Comparison of ENCODE assay signal across 14 cellular contexts in the genomic region with DNA sequence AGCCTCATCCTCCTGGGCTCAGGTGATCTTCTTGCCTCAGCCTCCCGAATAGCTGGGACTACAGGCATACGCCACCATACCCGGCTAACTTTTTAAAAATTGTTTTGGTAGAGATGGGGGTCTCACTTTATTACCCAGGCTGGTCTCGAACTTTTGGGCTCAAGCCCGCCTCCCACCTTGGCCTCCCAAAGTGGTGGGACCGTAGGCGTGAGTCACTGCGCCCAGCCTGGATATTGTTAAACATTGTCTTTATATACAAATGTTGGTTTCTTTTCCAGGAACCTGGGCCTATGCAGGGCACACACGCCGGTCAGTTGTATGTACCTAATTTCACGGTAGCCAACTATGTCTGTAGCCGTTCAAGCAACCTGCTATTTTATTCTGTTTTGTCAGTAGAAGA.
DNase-seq lines count a peak whose midpoint lies in the region; ATAC-seq, FAIRE-seq and TF ChIP-seq lines count a peak whose summit lies in the region.
"Had no signal": no experiment of that assay in that cellular context is flagged by ENCODE, and none has a peak within 500 bp of the region (broad histone marks: within the 10 kb centered on the region; RNA-seq: fewer than 3 reads in every experiment).

No MANE protein-coding gene starts in this region.

- no peak overlapping the region for H2AFZ ChIP-seq in endothelial cell of umbilical vein (ENCODE audit: low read depth, low read length)

- CTCF ChIA-PET in endothelial cell of umbilical vein (lab: Charles Lee): interaction anchor here (1.1 to 6.2 kb wide), 11 partner anchors 9 to 168 kb away, joined by 3 to 45 read pairs (median 6); no protein-coding TSS in a partner anchor

- peak overlapping the region; percentile 10 for H3K4me2 ChIP-seq in endothelial cell of umbilical vein (ENCODE audit: insufficient read depth, low read length)

- H3K27me3 Mint-ChIP-seq in nephron (ENCODE audit: low read depth): no peaks in the 10 kb centered on the region
- H3K27me3 Mint-ChIP-seq: activated T-helper 17 cell treated with anti-CD3 and anti-CD28 coated beads, Interleukin-2, amount 50 U/mL, for 72 hours; central memory CD8-positive, alpha-beta T cell had no signal

- H3K4me1 ChIP-seq in endothelial cell of umbilical vein (ENCODE audit: control insufficient read depth, extremely low read depth, insufficient read depth, low read length) (peaks cover 38% of the 10 kb centered on the region), upper lobe of right lung (peaks cover 17% of the 10 kb centered on the region)

- H3K4me3 ChIP-seq in endothelial cell of umbilical vein (replicated peaks in 1 of 3; ENCODE audit: insufficient read depth in 1 of 3, low read depth in 1 of 3, low read length in 3 of 3): no peak overlapping the region
- H3K4me3 ChIP-seq in upper lobe of right lung: no peak overlapping the region
- H3K4me3 ChIP-seq: ovary had no signal

- peaks cover 16% of the 10 kb centered on the region for H3K79me2 ChIP-seq in endothelial cell of umbilical vein (ENCODE audit: control insufficient read depth, insufficient read depth, low read length)

- POLR2A ChIA-PET in endothelial cell of umbilical vein (lab: Charles Lee): interaction anchor here (0.9 to 1.5 kb wide), 3 partner anchors 15 to 28 kb away, joined by 3 to 7 read pairs (median 5); no protein-coding TSS in a partner anchor

- peak; percentile 11 for TF ChIP-seq POLR2A in endothelial cell of umbilical vein (IDR thresholded peaks at IDR 0.05; ENCODE audit: low read depth, low read length)

- no peak for FAIRE-seq in endothelial cell of umbilical vein (lab: Jason Lieb, UNC)

- no peaks in the 10 kb centered on the region for H3K9me3 ChIP-seq in endothelial cell of umbilical vein (replicated peaks; ENCODE audit: control insufficient read depth, insufficient read depth, low read length)
- no peaks in the 10 kb centered on the region for H3K9me3 ChIP-seq in upper lobe of right lung
- H3K9me3 ChIP-seq: ovary had no signal

- intact Hi-C loops in endothelial cell of umbilical vein (cut with micrococcal nuclease) (no loop called here), upper lobe of right lung (cut with DNase I) (no loop called here)

- no peak for ATAC-seq in upper lobe of right lung
- ATAC-seq: activated T-helper 17 cell treated with anti-CD3 and anti-CD28 coated beads, Interleukin-2, amount 50 U/mL, for 72 hours had no signal

- peak; percentile 33 for DNase-seq in activated effector memory CD4-positive, alpha-beta T cell treated with anti-CD3 and anti-CD28 coated beads, Interleukin-2, amount 50 U/mL, for 16 hours
- no peak for DNase-seq in activated effector memory CD4-positive, alpha-beta T cell treated with Interleukin-2 at 50 U/mL for 16 hours
- DNase-seq in endothelial cell of umbilical vein (ENCODE audit: low read depth, low spot score): no peak
- DNase-seq in upper lobe of right lung: peak; percentile 28
- no peak for DNase-seq in NCI-H2171 (lab: John Stamatoyannopoulos, UW)
- no peak for DNase-seq in activated CD4-positive, alpha-beta T cell treated with anti-CD3 and anti-CD28 coated beads, Interleukin-2, amount 50 U/mL, for 48 hours
- DNase-seq in globus pallidus (ENCODE audit: low spot score): no peak
- DNase-seq: activated CD4-positive, CD25-positive, alpha-beta regulatory T cell treated with anti-CD3 and anti-CD28 coated beads, Interleukin-2, amount 50 U/mL, for 72 hours; GOT3; NCI-H1694 had no signal

- peaks cover 74% of the 10 kb centered on the region for H3K4me1 Mint-ChIP-seq in nephron

- no peaks in the 10 kb centered on the region for H3K27me3 ChIP-seq in endothelial cell of umbilical vein (ENCODE audit: control insufficient read depth in 2 of 2, insufficient read depth in 2 of 2, low read length in 2 of 2)
- H3K27me3 ChIP-seq in upper lobe of right lung: no peaks in the 10 kb centered on the region
- H3K27me3 ChIP-seq: ovary had no signal

- H4K20me1 ChIP-seq in endothelial cell of umbilical vein (replicated peaks; ENCODE audit: control insufficient read depth, extremely low read depth, insufficient read depth, low read length): no peaks in the 10 kb centered on the region

- dilution Hi-C loops in endothelial cell of umbilical vein (cut with MboI; ENCODE audit: extremely low pct_ligation_motif_present, low sequenced_read_pairs): no loop called here

- BruUV-seq in endothelial cell of umbilical vein (replicated peaks; lab: Mats Ljungman, UMichigan): TSS peak; percentile 65

- H3K36me3 Mint-ChIP-seq in nephron (ENCODE audit: low read depth): peaks cover 6% of the 10 kb centered on the region

- H3K9me3 Mint-ChIP-seq in nephron: no peaks in the 10 kb centered on the region
- H3K9me3 Mint-ChIP-seq: activated T-helper 17 cell treated with anti-CD3 and anti-CD28 coated beads, Interleukin-2, amount 50 U/mL, for 72 hours; central memory CD8-positive, alpha-beta T cell had no signal

- H3K27ac ChIP-seq in endothelial cell of umbilical vein (ENCODE audit: insufficient read depth, low read depth, low read length) (peak overlapping the region; percentile 99), upper lobe of right lung (no peak overlapping the region)

- TF ChIP-seq CTCF in endothelial cell of umbilical vein (IDR thresholded peaks at IDR 0.05; ENCODE audit: extremely low read depth in 1 of 2, insufficient read depth in 1 of 2, low read depth in 1 of 2, low read length in 2 of 2) (no peak), nephron (IDR thresholded peaks at IDR 0.05; ENCODE audit: unreplicated experiment in 3 of 3) (no peak), upper lobe of right lung (IDR thresholded peaks at IDR 0.05) (no peak)

- peak overlapping the region; percentile 90 for H3K9ac ChIP-seq in endothelial cell of umbilical vein (replicated peaks; ENCODE audit: extremely low read depth, insufficient read depth, low read length)

- H3K36me3 ChIP-seq in endothelial cell of umbilical vein (ENCODE audit: control insufficient read depth in 2 of 2, extremely low read depth in 1 of 2, insufficient read depth in 2 of 2, low read length in 2 of 2): peaks cover 14 to 19% of the 10 kb centered on the region in 2 experiments
- no peaks in the 10 kb centered on the region for H3K36me3 ChIP-seq in upper lobe of right lung
- H3K36me3 ChIP-seq: ovary had no signal

- H3K4me3 Mint-ChIP-seq in nephron: no peak overlapping the region
- H3K4me3 Mint-ChIP-seq: activated T-helper 17 cell treated with anti-CD3 and anti-CD28 coated beads, Interleukin-2, amount 50 U/mL, for 72 hours; central memory CD8-positive, alpha-beta T cell had no signal

- H3K27ac Mint-ChIP-seq in nephron: peak overlapping the region; percentile 41 to 86 (median 73)

- H3K9me1 ChIP-seq in endothelial cell of umbilical vein (replicated peaks; ENCODE audit: control insufficient read depth, extremely low read depth, insufficient read depth, low read length): no peaks in the 10 kb centered on the region

TF ChIP-seq in endothelial cell of umbilical vein, 7 proteins besides CTCF, POLR2A, EP300 and RAD21:
- TF ChIP-seq EZH2 (IDR thresholded peaks at IDR 0.05; ENCODE audit: borderline replicate concordance, low read depth, low read length, severe bottlenecking) (no peak), FOS (IDR thresholded peaks at IDR 0.05; ENCODE audit: borderline replicate concordance, insufficient read depth, low read length) (no peak), JUN (IDR thresholded peaks at IDR 0.05; ENCODE audit: borderline replicate concordance, insufficient read depth, insufficient read length, low read depth) (no peak), MYC (IDR thresholded peaks at IDR 0.05; ENCODE audit: low read depth, low read length) (no peak)

Comparison
In these comparisons a context has a peak if more than half of its experiments do, and no peak if none do; other contexts are left out.
1. DNase-seq: peak in activated effector memory CD4-positive, alpha-beta T cell treated with anti-CD3 and anti-CD28 coated beads, Interleukin-2, amount 50 U/mL, for 16 hours (single experiment) and upper lobe of right lung (single experiment); none in activated effector memory CD4-positive, alpha-beta T cell treated with Interleukin-2 at 50 U/mL for 16 hours (single experiment), endothelial cell of umbilical vein (single experiment), NCI-H2171 (single experiment), activated CD4-positive, alpha-beta T cell treated with anti-CD3 and anti-CD28 coated beads, Interleukin-2, amount 50 U/mL, for 48 hours (0 of 2) and globus pallidus (single experiment).